11 cellular contexts compared by ENCODE assay signal in genomic region chr2:238914648-238915015, GRCh38.
A peak's percentile ranks its signal among the peaks of the same experiment; 100 is the strongest.
DNase-seq lines count a peak whose midpoint lies in the region; TF ChIP-seq lines count a peak whose summit lies in the region.
"Had no signal": no experiment of that assay in that cellular context is flagged by ENCODE, and none has a peak within 500 bp of the region (broad histone marks: within the 10 kb centered on the region; RNA-seq: fewer than 3 reads in every experiment).

No MANE protein-coding gene starts in this region.

- H3K36me3 ChIP-seq in left ventricle myocardium inferior, result no peaks in the 10 kb centered on the region
- H3K36me3 ChIP-seq in adipocyte (ENCODE audit: control insufficient read depth, insufficient read depth, low read length, severe bottlenecking), result peaks cover 39% of the 10 kb centered on the region

- no peak overlapping the region for H3K27ac ChIP-seq in left ventricle myocardium inferior (replicated peaks)

- H3K4me1 ChIP-seq in left ventricle myocardium inferior, result no peaks in the 10 kb centered on the region
- H3K4me1 ChIP-seq in adipocyte (ENCODE audit: control insufficient read depth, insufficient read depth, low read length), result peaks cover 29% of the 10 kb centered on the region

- H3K9me3 ChIP-seq in left ventricle myocardium inferior (replicated peaks), result peaks cover 8% of the 10 kb centered on the region
- no peaks in the 10 kb centered on the region for H3K9me3 ChIP-seq in adipocyte (ENCODE audit: control insufficient read depth, low read length)

- DNase-seq in cardiac septum (ENCODE audit: low spot score), result peak; percentile 46
- no peak for DNase-seq in left ventricle myocardium inferior
- DNase-seq in adipocyte (ENCODE audit: low read depth), result peak; percentile 42
- peak; percentile 85 for DNase-seq in hepatic stellate cell (ENCODE audit: low spot score)
- no peak for DNase-seq in DMS79 (lab: John Stamatoyannopoulos, UW)
- DNase-seq in iPS-NIHi11 (ENCODE audit: low spot score), result no peak
- DNase-seq in NCI-H1092 treated with DMSO at 0.1 percent for 48 hours (lab: John Stamatoyannopoulos, UW), result no peak
- DNase-seq in RKO (ENCODE audit: low spot score), result no peak
- DNase-seq: activated CD4-positive, alpha-beta memory T cell treated with anti-CD3 and anti-CD28 coated beads for 36 hours; activated naive CD4-positive, alpha-beta T cell treated with Interleukin-2 at 50 U/mL for 16 hours; NCI-H1436 had no signal

- intact Hi-C loops in cardiac septum (cut with DNase I), result no loop called here
- intact Hi-C loops in left ventricle myocardium inferior (cut with micrococcal nuclease), result no loop called here

- H3K4me3 ChIP-seq in left ventricle myocardium inferior, result no peak overlapping the region
- no peak overlapping the region for H3K4me3 ChIP-seq in adipocyte (ENCODE audit: low read length)

- TF ChIP-seq CTCF in left ventricle myocardium inferior (IDR thresholded peaks at IDR 0.05; ENCODE audit: borderline replicate concordance), result no peak

- H3K27me3 ChIP-seq in left ventricle myocardium inferior (ENCODE audit: low read depth), result peaks cover 24% of the 10 kb centered on the region
- no peaks in the 10 kb centered on the region for H3K27me3 ChIP-seq in adipocyte (replicated peaks; ENCODE audit: control insufficient read depth, insufficient read depth, low read length)

- peak overlapping the region; percentile 33 for H3K9ac ChIP-seq in adipocyte (ENCODE audit: low read length)

Comparison
In these comparisons a context has a peak if more than half of its experiments do, and no peak if none do; other contexts are left out.
1. DNase-seq: peak in cardiac septum (single experiment), adipocyte (single experiment) and hepatic stellate cell (single experiment); none in left ventricle myocardium inferior (single experiment), DMS79 (single experiment), iPS-NIHi11 (single experiment), NCI-H1092 treated with DMSO at 0.1 percent for 48 hours (single experiment) and RKO (single experiment).